1 cellular context compared by ENCODE assay signal in the genomic region with DNA sequence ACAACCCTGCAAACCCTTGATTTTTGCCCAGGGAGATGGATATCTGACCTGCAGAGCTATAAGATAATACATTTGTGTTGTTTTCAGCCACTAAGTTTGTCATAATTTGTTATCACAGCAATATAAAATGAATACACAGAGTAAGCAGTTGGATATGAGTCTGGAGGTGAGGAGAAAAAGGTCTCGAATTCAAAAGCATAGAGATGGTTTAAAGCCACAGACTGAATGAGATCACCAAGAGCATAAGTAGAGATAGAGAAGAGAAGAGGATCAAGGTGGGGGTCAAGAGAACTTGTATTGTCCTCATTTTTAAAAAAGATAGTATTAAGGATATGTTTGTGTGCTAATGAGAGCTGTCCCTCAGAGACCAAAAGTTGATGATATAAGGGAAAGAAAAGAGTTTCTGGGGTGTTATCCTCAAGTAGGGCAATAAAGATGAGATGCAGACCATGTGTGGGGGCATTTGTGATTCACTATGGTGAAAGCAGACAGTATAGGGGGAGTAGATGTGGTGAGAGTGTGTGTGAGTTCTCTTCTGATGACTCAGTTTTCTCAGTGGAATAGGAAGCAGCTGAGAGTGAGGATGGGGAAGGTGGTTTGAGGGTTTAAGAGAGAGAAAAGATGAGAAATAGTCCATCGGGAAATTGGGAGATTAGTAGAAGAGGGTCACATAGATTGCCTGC.
TF ChIP-seq lines count a peak whose summit lies in the region.

No MANE protein-coding gene starts in this region.

TF ChIP-seq in SK-N-SH treated with all-trans-retinoic acid at 6 μM for 48 hours, 23 proteins besides CTCF, POLR2A, EP300 and RAD21 (continued from another document):
- TF ChIP-seq, protein P1, sequence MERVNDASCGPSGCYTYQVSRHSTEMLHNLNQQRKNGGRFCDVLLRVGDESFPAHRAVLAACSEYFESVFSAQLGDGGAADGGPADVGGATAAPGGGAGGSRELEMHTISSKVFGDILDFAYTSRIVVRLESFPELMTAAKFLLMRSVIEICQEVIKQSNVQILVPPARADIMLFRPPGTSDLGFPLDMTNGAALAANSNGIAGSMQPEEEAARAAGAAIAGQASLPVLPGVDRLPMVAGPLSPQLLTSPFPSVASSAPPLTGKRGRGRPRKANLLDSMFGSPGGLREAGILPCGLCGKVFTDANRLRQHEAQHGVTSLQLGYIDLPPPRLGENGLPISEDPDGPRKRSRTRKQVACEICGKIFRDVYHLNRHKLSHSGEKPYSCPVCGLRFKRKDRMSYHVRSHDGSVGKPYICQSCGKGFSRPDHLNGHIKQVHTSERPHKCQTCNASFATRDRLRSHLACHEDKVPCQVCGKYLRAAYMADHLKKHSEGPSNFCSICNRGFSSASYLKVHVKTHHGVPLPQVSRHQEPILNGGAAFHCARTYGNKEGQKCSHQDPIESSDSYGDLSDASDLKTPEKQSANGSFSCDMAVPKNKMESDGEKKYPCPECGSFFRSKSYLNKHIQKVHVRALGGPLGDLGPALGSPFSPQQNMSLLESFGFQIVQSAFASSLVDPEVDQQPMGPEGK (CRISPR knock-in tag; IDR thresholded peaks at IDR 0.05; ENCODE audit: borderline replicate concordance) = no peak
- TF ChIP-seq ZFP3 (CRISPR knock-in tag; IDR thresholded peaks at IDR 0.05) (no peak), CSDC2 (CRISPR knock-in tag; IDR thresholded peaks at IDR 0.05) (no peak), RARB (CRISPR knock-in tag; IDR thresholded peaks at IDR 0.05) (no peak), ESRRG (CRISPR knock-in tag; IDR thresholded peaks at IDR 0.05) (no peak), ARNTL (CRISPR knock-in tag; IDR thresholded peaks at IDR 0.05; ENCODE audit: borderline replicate concordance, low read depth) (no peak), ZNF8 (CRISPR knock-in tag; IDR thresholded peaks at IDR 0.05) (no peak), GLIS3 (CRISPR knock-in tag; IDR thresholded peaks at IDR 0.05) (no peak), OSR1 (CRISPR knock-in tag; IDR thresholded peaks at IDR 0.05) (no peak)
